In genomic region chr11:65432686-65433582, GRCh38 we compare ENCODE assay signal across 2 cellular contexts.
TF ChIP-seq lines count a peak whose summit lies in the region.

No MANE protein-coding gene starts in this region.

TF ChIP-seq in A549, 52 proteins besides CTCF, POLR2A, EP300 and RAD21:
- TF ChIP-seq RARB (CRISPR knock-in tag; IDR thresholded peaks at IDR 0.05) (peak; percentile 49; the same call in 1 of the 2 replicates), HEYL (CRISPR knock-in tag; IDR thresholded peaks at IDR 0.05) (peak; percentile 3; the same call in 1 of the 2 replicates), HOXB13 (CRISPR knock-in tag; IDR thresholded peaks at IDR 0.05; ENCODE audit: low read depth) (no peak), ATOH8 (CRISPR knock-in tag; IDR thresholded peaks at IDR 0.05; ENCODE audit: low read depth) (no peak), TFCP2L1 (CRISPR knock-in tag; IDR thresholded peaks at IDR 0.05) (0 out of 2 replicates have a peak, but pooled peaks have one; percentile 29), JUN (IDR thresholded peaks at IDR 0.05) (peak in 1 of 2 experiments; percentile 14; a peak in 1 of 5 replicates), MYC (IDR thresholded peaks at IDR 0.05; ENCODE audit: borderline replicate concordance, low read length) (no peak), SMC3 (IDR thresholded peaks at IDR 0.05) (peak; percentile 57)

TF ChIP-seq in endothelial cell of umbilical vein, 7 proteins besides CTCF, POLR2A, EP300 and RAD21:
- TF ChIP-seq GATA2 (IDR thresholded peaks at IDR 0.05; ENCODE audit: insufficient read depth, insufficient read length, low read depth, low read length) (no peak), MYC (IDR thresholded peaks at IDR 0.05; ENCODE audit: low read depth, low read length) (no peak), POLR2AphosphoS5 (IDR thresholded peaks at IDR 0.05; ENCODE audit: insufficient read depth, low read depth, low read length) (no peak), JUN (IDR thresholded peaks at IDR 0.05; ENCODE audit: borderline replicate concordance, insufficient read depth, insufficient read length, low read depth) (no peak), FOS (IDR thresholded peaks at IDR 0.05; ENCODE audit: borderline replicate concordance, insufficient read depth, low read length) (no peak)
